ENCODE assay signal across 15 cellular contexts in the genomic region with DNA sequence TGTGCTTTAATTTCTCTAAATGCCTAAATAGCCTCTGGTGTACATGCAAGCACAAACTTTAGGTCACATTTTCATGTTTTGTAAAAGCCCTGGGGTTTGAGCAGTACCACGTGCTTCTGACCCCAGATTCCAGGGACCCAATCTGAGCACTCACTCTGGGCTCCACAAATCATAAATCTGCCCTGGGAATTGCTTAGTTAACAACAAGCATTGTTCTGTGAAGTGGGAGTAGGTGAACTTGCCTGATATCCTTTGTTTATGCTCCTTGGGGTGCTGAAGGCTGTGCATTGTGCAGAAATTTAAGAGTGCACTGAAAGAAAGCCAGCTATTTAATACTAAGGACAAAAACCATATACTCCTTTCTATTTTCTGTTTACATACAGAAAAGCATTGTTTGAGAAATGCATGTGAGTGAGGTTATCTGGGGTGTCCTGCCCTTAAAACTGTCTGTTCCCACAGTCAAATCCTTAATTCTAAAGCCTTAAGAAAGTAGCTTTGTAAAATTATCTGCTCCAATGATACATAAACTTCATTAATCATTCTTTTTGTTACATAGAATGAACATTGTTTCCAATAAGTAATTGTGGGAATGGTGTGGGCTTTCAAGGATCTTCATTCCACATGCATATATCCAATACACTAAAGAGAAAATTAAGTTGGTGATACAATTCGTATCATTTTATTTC.
"Had no signal": no experiment of that assay in that cellular context is flagged by ENCODE, and none has a peak within 500 bp of the region (broad histone marks: within the 10 kb centered on the region; RNA-seq: fewer than 3 reads in every experiment).

No MANE protein-coding gene starts in this region.

- DNase-seq: activated CD4-positive, alpha-beta T cell treated with anti-CD3 and anti-CD28 coated beads, Interleukin-2, amount 10 ng/mL, durations not matched to agents 24 days and 14 days; activated naive CD4-positive, alpha-beta T cell treated with anti-CD3 and anti-CD28 coated beads for 36 hours; gastrocnemius medialis; naive thymus-derived CD8-positive, alpha-beta T cell; nucleus accumbens; psoas muscle; stimulated activated CD4-positive, alpha-beta T cell treated with anti-CD3 and anti-CD28 coated beads, Interleukin-12 subunit alpha, Interleukin-12 subunit beta, amount 100 ng/mL, for 4 hours; stimulated activated CD4-positive, alpha-beta T cell treated with anti-CD3 and anti-CD28 coated beads, Interleukin-2, amount 100 ng/mL, for 48 hours; stimulated activated naive CD4-positive, alpha-beta T cell treated with Interleukin-2 at 50 U/mL for 16 hours; T-helper 17 cell had no signal

- H3K4me1 Mint-ChIP-seq: activated CD4-positive, alpha-beta T cell treated with anti-CD3 and anti-CD28 coated beads, Interleukin-2, amount 10 ng/mL, durations not matched to agents 24 days and 14 days; T-helper 17 cell; WTC11 had no signal

- H3K36me3 Mint-ChIP-seq: WTC11 had no signal

- H3K27me3 Mint-ChIP-seq: activated CD4-positive, alpha-beta T cell treated with anti-CD3 and anti-CD28 coated beads, Interleukin-2, amount 10 ng/mL, durations not matched to agents 24 days and 14 days; type B pancreatic cell had no signal

- H3K4me1 ChIP-seq: suprapubic skin had no signal

- FAIRE-seq: colon had no signal

- H3K4me3 ChIP-seq: cardiac muscle cell, gastrocnemius medialis, psoas muscle, suprapubic skin had no signal

- H3K9me3 ChIP-seq: gastrocnemius medialis, psoas muscle, suprapubic skin had no signal

- H3K36me3 ChIP-seq: cardiac muscle cell, suprapubic skin had no signal

- H3K9me3 Mint-ChIP-seq: activated CD4-positive, alpha-beta T cell treated with anti-CD3 and anti-CD28 coated beads, Interleukin-2, amount 10 ng/mL, durations not matched to agents 24 days and 14 days; activated naive CD4-positive, alpha-beta T cell treated with anti-CD3 and anti-CD28 coated beads for 36 hours; type B pancreatic cell; WTC11 had no signal

- H3K4me3 Mint-ChIP-seq: activated CD4-positive, alpha-beta T cell treated with anti-CD3 and anti-CD28 coated beads, Interleukin-2, amount 10 ng/mL, durations not matched to agents 24 days and 14 days; activated naive CD4-positive, alpha-beta T cell treated with anti-CD3 and anti-CD28 coated beads for 36 hours; naive thymus-derived CD8-positive, alpha-beta T cell; T-helper 17 cell; type B pancreatic cell; WTC11 had no signal

- H3K27ac ChIP-seq: cardiac muscle cell, psoas muscle, suprapubic skin had no signal

- H3K27me3 ChIP-seq: cardiac muscle cell, gastrocnemius medialis, suprapubic skin had no signal

- H3K27ac Mint-ChIP-seq: activated CD4-positive, alpha-beta T cell treated with anti-CD3 and anti-CD28 coated beads, Interleukin-2, amount 10 ng/mL, durations not matched to agents 24 days and 14 days; activated naive CD4-positive, alpha-beta T cell treated with anti-CD3 and anti-CD28 coated beads for 36 hours; naive thymus-derived CD8-positive, alpha-beta T cell; T-helper 17 cell; type B pancreatic cell; WTC11 had no signal
